Comparison of ENCODE assay signal across 8 cellular contexts in genomic region chr20:24992420-24993205, GRCh38. TPM values are rescaled to one million over a fixed set of nuclear protein-coding genes. Genes with fewer than 3 reads are reported as not detected.
A peak's percentile ranks its signal among the peaks of the same experiment; 100 is the strongest.
DNase-seq lines count a peak whose midpoint lies in the region; ATAC-seq and TF ChIP-seq lines count a peak whose summit lies in the region.

Gene APMAP, minus strand, starts transcription at chr20:24992751. Its CDS starts 63 bp downstream, at chr20:24992688.

- H3K4me2 ChIP-seq in BLaER1 treated with 17β-estradiol and CSF1 and Interleukin-3, amounts not matched to agents 10 nM and 100 nM = peak within 1 kb of the TSS; percentile 85 to 97 (median 94)

- H3K4me3 Mint-ChIP-seq in activated CD4-positive, alpha-beta T cell treated with anti-CD3 and anti-CD28 coated beads, Interleukin-2, amount 10 ng/mL, durations not matched to agents 7 days and 5 days = peak within 1 kb of the TSS; percentile 97

- H3K27ac ChIP-seq in BLaER1 treated with 17β-estradiol and CSF1 and Interleukin-3, amounts not matched to agents 10 nM and 100 nM = peak within 1 kb of the TSS; percentile 82 to 91 (median 87)
- H3K27ac ChIP-seq in coronary artery = peak within 1 kb of the TSS; percentile 94

- peaks cover 4% of the 10 kb centered on the region for H3K27me3 Mint-ChIP-seq in activated CD4-positive, alpha-beta T cell treated with anti-CD3 and anti-CD28 coated beads, Interleukin-2, amount 10 ng/mL, durations not matched to agents 7 days and 5 days

- peaks cover 24% of the 10 kb centered on the region for H3K36me3 Mint-ChIP-seq in activated CD4-positive, alpha-beta T cell treated with anti-CD3 and anti-CD28 coated beads, Interleukin-2, amount 10 ng/mL, durations not matched to agents 7 days and 5 days (ENCODE audit: low read depth)

- H3K9me3 Mint-ChIP-seq in activated CD4-positive, alpha-beta T cell treated with anti-CD3 and anti-CD28 coated beads, Interleukin-2, amount 10 ng/mL, durations not matched to agents 7 days and 5 days = no peaks in the 10 kb centered on the region

- peaks cover 0 to 4% (median 0%) of the 10 kb centered on the region in 11 experiments; a peak in 1 of 22 replicates for H3K36me3 ChIP-seq in BLaER1 treated with 17β-estradiol and CSF1 and Interleukin-3, amounts not matched to agents 10 nM and 100 nM

- DNase-seq in GM19240 (ENCODE audit: insufficient read length, low spot score) (peak; percentile 94), NCI-H526 (lab: John Stamatoyannopoulos, UW) (peak; percentile 79 to 99), coronary artery (ENCODE audit: low spot score) (peak; percentile 95), left kidney (ENCODE audit: low read depth, low spot score) (peak; percentile 98)
- DNase-seq in activated CD4-positive, alpha-beta T cell treated with anti-CD3 and anti-CD28 coated beads, Interleukin-2, amount 10 ng/mL, durations not matched to agents 7 days and 5 days = peak; percentile 96
- peak; percentile 98 for DNase-seq in stimulated activated CD4-positive, alpha-beta T cell treated with anti-CD3 and anti-CD28 coated beads, Interleukin-2, amount 100 ng/mL, for 24 hours

- peak within 1 kb of the TSS; percentile 77 to 90 (median 88) for H3K9ac ChIP-seq in BLaER1 treated with 17β-estradiol and CSF1 and Interleukin-3, amounts not matched to agents 10 nM and 100 nM

- H3K9me3 ChIP-seq in BLaER1 treated with 17β-estradiol and CSF1 and Interleukin-3, amounts not matched to agents 10 nM and 100 nM (replicated peaks in 1 of 11) = no peaks in the 10 kb centered on the region

- peak within 1 kb of the TSS; percentile 80 to 98 (median 90) for H3K4me3 ChIP-seq in BLaER1 treated with 17β-estradiol and CSF1 and Interleukin-3, amounts not matched to agents 10 nM and 100 nM
- peak within 1 kb of the TSS; percentile 80 for H3K4me3 ChIP-seq in coronary artery

- H3K4me1 ChIP-seq in BLaER1 treated with 17β-estradiol and CSF1 and Interleukin-3, amounts not matched to agents 10 nM and 100 nM = peaks cover 59 to 80% (median 76%) of the 10 kb centered on the region in 10 experiments

- H3K4me1 Mint-ChIP-seq in activated CD4-positive, alpha-beta T cell treated with anti-CD3 and anti-CD28 coated beads, Interleukin-2, amount 10 ng/mL, durations not matched to agents 7 days and 5 days = peaks cover 59% of the 10 kb centered on the region

- peak; percentile 86 for ATAC-seq in HG03457 (IDR thresholded peaks at IDR 0.05; ENCODE audit: unreplicated experiment)

- CTCF ChIA-PET in activated CD4-positive, alpha-beta T cell treated with anti-CD3 and anti-CD28 coated beads, Interleukin-2, amount 10 ng/mL, durations not matched to agents 7 days and 5 days (lab: Charles Lee) = interaction anchor here (1.0 to 1.6 kb wide), 2 partner anchors 90 to 182 kb away, joined by 3 to 10 read pairs; no protein-coding TSS in a partner anchor

- H4K20me1 ChIP-seq in BLaER1 treated with 17β-estradiol and CSF1 and Interleukin-3, amounts not matched to agents 10 nM and 100 nM = peaks cover 4 to 42% (median 23%) of the 10 kb centered on the region in 11 experiments; a peak in 13 of 22 replicates

- POLR2A ChIA-PET in activated CD4-positive, alpha-beta T cell treated with anti-CD3 and anti-CD28 coated beads, Interleukin-2, amount 10 ng/mL, durations not matched to agents 7 days and 5 days (lab: Charles Lee) = no interaction called here

- H3K27me3 ChIP-seq in BLaER1 treated with 17β-estradiol and CSF1 and Interleukin-3, amounts not matched to agents 10 nM and 100 nM = no peaks in the 10 kb centered on the region

- peak within 1 kb of the TSS; percentile 97 for H3K27ac Mint-ChIP-seq in activated CD4-positive, alpha-beta T cell treated with anti-CD3 and anti-CD28 coated beads, Interleukin-2, amount 10 ng/mL, durations not matched to agents 7 days and 5 days

- no peak for TF ChIP-seq CTCF in coronary artery (IDR thresholded peaks at IDR 0.05)

RNA-seq across cellular contexts. Expression of gene APMAP, which starts in this region (rescaled TPM):
- total RNA-seq in activated CD4-positive, alpha-beta T cell treated with anti-CD3 and anti-CD28 coated beads, Interleukin-2, amount 10 ng/mL, durations not matched to agents 7 days and 5 days = 10 to 100 TPM; 38.7 to 41.3 TPM

Comparison
In these comparisons a context has a peak if more than half of its experiments do, and no peak if none do; other contexts are left out.
1. Peak in every context shown above with its lines: DNase-seq, ATAC-seq, H3K4me3 ChIP-seq and H3K27ac ChIP-seq.